ENCODE assay signal across 8 cellular contexts in the genomic region with DNA sequence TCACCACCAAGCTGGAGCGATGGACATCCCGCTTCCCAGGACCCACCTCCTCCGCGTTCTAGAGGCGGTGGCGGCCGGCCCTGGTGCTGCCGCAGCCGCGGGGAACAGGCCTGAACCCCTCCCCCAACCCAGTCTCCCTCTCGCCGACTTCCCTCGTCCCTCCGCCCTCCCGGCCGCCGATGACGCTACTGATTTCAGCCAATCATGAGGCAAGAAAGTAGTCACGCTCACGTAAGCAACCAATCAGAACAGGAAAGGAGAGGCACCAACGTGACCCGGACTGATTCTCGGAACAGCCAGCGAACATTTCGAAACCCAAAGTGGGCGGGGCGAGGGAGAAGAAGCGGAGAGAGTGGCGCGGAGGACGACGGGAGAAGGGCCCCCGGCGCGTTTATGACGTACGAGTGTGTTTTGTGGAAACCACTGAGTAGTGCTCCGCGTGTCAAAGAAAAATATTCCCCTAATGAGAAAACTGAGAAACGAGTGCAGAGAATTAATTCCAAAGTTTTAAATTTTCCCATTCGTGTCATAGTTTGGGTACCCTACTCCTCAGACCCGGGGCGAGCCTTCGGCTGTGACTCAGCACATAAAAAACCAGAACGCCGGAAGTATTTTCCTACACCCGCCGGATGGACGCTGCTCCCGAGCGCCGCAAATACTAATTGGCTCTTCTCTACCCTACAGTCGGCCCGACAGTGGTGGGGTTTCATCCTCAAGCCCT. TPM values are rescaled to one million over a fixed set of nuclear protein-coding genes. Genes with fewer than 3 reads are reported as not detected.
DNase-seq lines count a peak whose midpoint lies in the region; FAIRE-seq and TF ChIP-seq lines count a peak whose summit lies in the region.

Gene NRDC (minus strand): TSS at position 112 of the 721 bp plus-strand sequence. CDS start 112 bp downstream, outside the sequence.

- H3K23ac ChIP-seq in neuronal stem cell (ENCODE audit: low read depth, low read length, poor library complexity): peak within 1 kb of the TSS; percentile 98

- H3K36me3 Mint-ChIP-seq in HFFc6 (ENCODE audit: low read depth): peaks cover 5% of the 10 kb centered on the region

- no CpG with 5 or more reads among the region's 54 CpGs for WGBS in neuronal stem cell (ENCODE audit: extremely low coverage in 2 of 2, insufficient read length in 2 of 2, insufficient replicate concordance in 1 of 2), 2 donors

- peak within 1 kb of the TSS; percentile 70 for H3K4me2 ChIP-seq in neuronal stem cell (ENCODE audit: insufficient read depth, low read length, poor library complexity, severe bottlenecking)

- H3K36me3 ChIP-seq in neuronal stem cell (replicated peaks in 1 of 2; ENCODE audit: control insufficient read depth in 2 of 2, insufficient read depth in 2 of 2, low read length in 2 of 2): peaks cover 0 to 22% of the 10 kb centered on the region in 2 donors

- peaks cover 31% of the 10 kb centered on the region for H3K4me1 Mint-ChIP-seq in HFFc6 (ENCODE audit: low read depth)

- peak within 1 kb of the TSS; percentile 58 for H3K4ac ChIP-seq in neuronal stem cell (ENCODE audit: low read length)

- peak within 1 kb of the TSS; percentile 52 for H4K8ac ChIP-seq in neuronal stem cell (ENCODE audit: low read depth, low read length)

- no peak within 1 kb of the TSS for H3K4me3 Mint-ChIP-seq in HFFc6

- peaks cover 8% of the 10 kb centered on the region; the same call in 1 of the 2 replicates for H3K9me3 Mint-ChIP-seq in HFFc6

- peaks cover 0 to 11% (median 0%) of the 10 kb centered on the region in 3 experiments for H3K27me3 ChIP-seq in neuronal stem cell (ENCODE audit: control insufficient read depth in 3 of 3, insufficient read depth in 3 of 3, low read depth in 1 of 3, low read length in 3 of 3)

- peak within 1 kb of the TSS; percentile 99 for H3K9ac ChIP-seq in neuronal stem cell (ENCODE audit: low read depth, low read length, poor library complexity)

- TF ChIP-seq CTCF in HFFc6 (IDR thresholded peaks at IDR 0.05) (no peak), subcutaneous adipose tissue (IDR thresholded peaks at IDR 0.05; ENCODE audit: low read depth) (no peak)

- peak within 1 kb of the TSS; percentile 65 for H2AK5ac ChIP-seq in neuronal stem cell (ENCODE audit: low read depth, low read length)

- DNase-seq in GM04504 (ENCODE audit: low read depth) (peak; percentile 100), HFFc6 (peak; percentile 100), NAMALWA (ENCODE audit: low spot score) (peak; percentile 100), SK-MEL-5 (ENCODE audit: low read depth, low spot score) (peak; percentile 100), frontal cortex (ENCODE audit: low spot score in 2 of 2) (peak; percentile 81 to 91), neuronal stem cell (ENCODE audit: low spot score) (peak; percentile 100)
- peak; percentile 99 for DNase-seq in activated naive CD4-positive, alpha-beta T cell treated with Interleukin-2 at 50 U/mL for 16 hours

- H2BK5ac ChIP-seq in neuronal stem cell (ENCODE audit: low read length): peak within 1 kb of the TSS; percentile 94

- peak within 1 kb of the TSS; percentile 8 for H2BK120ac ChIP-seq in neuronal stem cell (ENCODE audit: low read depth, low read length)

- peaks cover 2% of the 10 kb centered on the region; the same call in 1 of the 2 replicates for H3K27me3 Mint-ChIP-seq in HFFc6 (ENCODE audit: insufficient read depth)

- FAIRE-seq in frontal cortex (lab: Jason Lieb, UNC): peak; percentile 96

- peak within 1 kb of the TSS; percentile 98 for H3K18ac ChIP-seq in neuronal stem cell (ENCODE audit: low read length)

- no peak within 1 kb of the TSS for H2BK12ac ChIP-seq in neuronal stem cell (ENCODE audit: low read length)

- in situ Hi-C loops in SK-MEL-5 (cut with HindIII; ENCODE audit: low pct_unique_long_range_greater_than_20kb, low sequenced_read_pairs): no loop called here

- H3K4me3 ChIP-seq in neuronal stem cell (ENCODE audit: low read length in 2 of 2): peak within 1 kb of the TSS; percentile 80 to 92

- no peak within 1 kb of the TSS for H3K27ac Mint-ChIP-seq in HFFc6

- H2AFZ ChIP-seq in neuronal stem cell (ENCODE audit: low read length): peak within 1 kb of the TSS; percentile 89

- no peak within 1 kb of the TSS for H4K91ac ChIP-seq in neuronal stem cell (ENCODE audit: low read depth, low read length, poor library complexity)

- no peaks in the 10 kb centered on the region for H3K9me3 ChIP-seq in neuronal stem cell (replicated peaks in 1 of 2; ENCODE audit: control insufficient read depth in 2 of 2, insufficient read depth in 1 of 2, low read depth in 1 of 2, low read length in 2 of 2)

- H2BK15ac ChIP-seq in neuronal stem cell (ENCODE audit: low read length): peak within 1 kb of the TSS; percentile 51

- peaks cover 2% of the 10 kb centered on the region in 2 donors for H3K4me1 ChIP-seq in neuronal stem cell (ENCODE audit: control insufficient read depth in 2 of 2, insufficient read depth in 1 of 2, low read depth in 1 of 2, low read length in 2 of 2)

- H3K79me1 ChIP-seq in neuronal stem cell (ENCODE audit: low read depth, low read length): peaks cover 3% of the 10 kb centered on the region

- H3K14ac ChIP-seq in neuronal stem cell (ENCODE audit: low read length): peak within 1 kb of the TSS; percentile 77

- H3K27ac ChIP-seq in neuronal stem cell (replicated peaks; ENCODE audit: low read length): peak within 1 kb of the TSS; percentile 88

RNA-seq across cellular contexts. Expression of gene NRDC, which starts in this region (rescaled TPM):
- 100 to 1,000 TPM; 186 to 207 (median 193) TPM for total RNA-seq in HFFc6 (2021; fragmentation: NEBNext Ultra II Directional; extraction: Animal tissue kit (Norgen Biotek cat#: 25700))
- total RNA-seq in SK-MEL-5 (2014; rRNA removed; shearing (Covaris generic)): 48.0 and 59.5 TPM in 2 replicates
- polyA plus RNA-seq in SK-MEL-5 (2015; cell fraction: cytosol; rRNA removed): 72.0 and 90.9 TPM in 2 replicates
- 289 and 298 TPM in 2 replicates for polyA plus RNA-seq in SK-MEL-5 (2015; cell fraction: nucleus; rRNA removed)
- total RNA-seq in frontal cortex (65.2 TPM), subcutaneous adipose tissue (100 to 1,000 TPM in 3 of 4 donors, 10 to 100 TPM in 1; 92.3 to 141 (median 113) TPM)
- 112 TPM for polyA plus RNA-seq in neuronal stem cell (2013, experiment 1 of 2)
- 115 TPM for polyA plus RNA-seq in neuronal stem cell (2013, experiment 2 of 2)

Comparison
In these comparisons a context has a peak if more than half of its experiments do, and no peak if none do; other contexts are left out.
1. Peak in every context shown above with its lines: DNase-seq, H3K4me3 ChIP-seq and H3K27ac ChIP-seq.